In the genomic region with DNA sequence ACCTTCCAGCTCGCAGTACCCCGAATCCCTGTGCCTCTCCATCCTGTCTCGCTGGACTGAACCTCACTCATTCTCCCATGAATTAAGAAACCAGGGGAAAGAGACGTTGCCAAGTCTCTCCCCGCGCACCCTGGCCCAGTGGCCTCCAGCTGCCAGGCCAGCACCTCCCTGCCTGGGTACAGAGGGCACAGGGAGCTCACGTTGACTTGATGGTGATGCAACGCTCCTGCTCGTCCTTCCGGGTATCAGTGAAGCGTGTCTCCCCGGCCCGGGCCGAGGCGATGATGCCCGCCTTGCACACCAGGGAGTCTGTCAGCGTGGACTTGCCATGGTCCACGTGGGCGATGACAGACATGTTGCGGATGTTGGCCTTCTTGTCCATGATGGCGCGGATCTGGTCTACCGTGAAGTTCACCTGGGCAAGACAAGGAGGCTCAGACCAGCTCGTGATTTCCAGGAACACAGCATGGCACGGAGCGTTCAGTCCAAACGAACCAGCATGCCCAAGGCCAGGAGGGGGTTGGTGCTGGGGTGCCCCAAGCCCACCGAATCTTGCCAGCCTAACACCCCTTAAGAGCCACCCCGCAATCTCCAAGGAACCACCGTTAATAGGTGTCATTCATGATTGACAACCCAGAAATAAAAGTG, we compare ENCODE assay signal across 1 cellular context.
TF ChIP-seq lines count a peak whose summit lies in the region.

No MANE protein-coding gene starts in this region.

TF ChIP-seq in HepG2, 621 proteins besides CTCF, POLR2A, EP300 and RAD21 (continued from another document and continues in another):
- TF ChIP-seq ZBTB38 (CRISPR knock-in tag; IDR thresholded peaks at IDR 0.05) (0 out of 2 replicates have a peak, but pooled peaks have one; percentile 21), GLI4 (CRISPR knock-in tag; IDR thresholded peaks at IDR 0.05; ENCODE audit: borderline replicate concordance) (no peak), ZNF605 (CRISPR knock-in tag; IDR thresholded peaks at IDR 0.05) (no peak), GATAD1 (CRISPR knock-in tag; IDR thresholded peaks at IDR 0.05) (no peak), MATR3 (CRISPR knock-in tag; IDR thresholded peaks at IDR 0.05) (no peak), ZNF282 (IDR thresholded peaks at IDR 0.05; ENCODE audit: partially characterized antibody) (no peak), IRX3 (CRISPR knock-in tag; IDR thresholded peaks at IDR 0.05; ENCODE audit: borderline replicate concordance, low read depth) (no peak), ZNF3 (CRISPR knock-in tag; IDR thresholded peaks at IDR 0.05) (no peak), MTF2 (CRISPR knock-in tag; IDR thresholded peaks at IDR 0.05; ENCODE audit: borderline replicate concordance) (no peak), GATAD2A (CRISPR knock-in tag; IDR thresholded peaks at IDR 0.05) (no peak), ZNF883 (CRISPR knock-in tag; IDR thresholded peaks at IDR 0.05; ENCODE audit: not compliant biosample characterization) (no peak), ZIK1 (CRISPR knock-in tag; IDR thresholded peaks at IDR 0.05; ENCODE audit: borderline replicate concordance, low read depth) (no peak), SUZ12 (IDR thresholded peaks at IDR 0.05; ENCODE audit: low read depth, low read length) (no peak), FIP1L1 (IDR thresholded peaks at IDR 0.05; ENCODE audit: borderline replicate concordance, insufficient read depth, low read depth, low read length) (no peak), PLRG1 (conservative IDR thresholded peaks at IDR 0.05) (no peak), CEBPB (IDR thresholded peaks at IDR 0.05; ENCODE audit: borderline replicate concordance, low read depth, low read length) (peak; percentile 87), ZNF790 (CRISPR knock-in tag; IDR thresholded peaks at IDR 0.05; ENCODE audit: borderline replicate concordance) (no peak), MAFK (conservative IDR thresholded peaks at IDR 0.05 in 1 of 2, IDR thresholded peaks at IDR 0.05 in 1 of 2; ENCODE audit: low read length in 2 of 2) (no peak), SPEN (CRISPR knock-in tag; IDR thresholded peaks at IDR 0.05; ENCODE audit: low read depth) (peak; percentile 35; the same call in 1 of the 2 replicates), ZFY (CRISPR knock-in tag; IDR thresholded peaks at IDR 0.05) (peak; percentile 48), ZSCAN25 (CRISPR knock-in tag; IDR thresholded peaks at IDR 0.05) (no peak), HNRNPL (IDR thresholded peaks at IDR 0.05; ENCODE audit: low read depth, low read length) (peak; percentile 92), ZNF616 (CRISPR knock-in tag; IDR thresholded peaks at IDR 0.05; ENCODE audit: low read depth) (no peak), ZNF225 (CRISPR knock-in tag; IDR thresholded peaks at IDR 0.05) (peak; percentile 46; the same call in 1 of the 2 replicates), FOXP1 (IDR thresholded peaks at IDR 0.05) (no peak), FOXP1 (CRISPR knock-in tag; IDR thresholded peaks at IDR 0.05) (no peak), ZC3H13 (CRISPR knock-in tag; IDR thresholded peaks at IDR 0.05) (0 out of 2 replicates have a peak, but pooled peaks have one; percentile 66), NPAS2 (CRISPR knock-in tag; IDR thresholded peaks at IDR 0.05; ENCODE audit: borderline replicate concordance) (no peak), ELF1 (CRISPR knock-in tag; IDR thresholded peaks at IDR 0.05) (peak; percentile 53), FOXK2 (IDR thresholded peaks at IDR 0.05) (0 out of 2 replicates have a peak, but pooled peaks have one; percentile 19), NR1H2 (CRISPR knock-in tag; IDR thresholded peaks at IDR 0.05; ENCODE audit: borderline replicate concordance, low read depth) (no peak), TMF1 (CRISPR knock-in tag; IDR thresholded peaks at IDR 0.05; ENCODE audit: low read depth) (0 out of 2 replicates have a peak, but pooled peaks have one; percentile 47), HDAC1 (CRISPR knock-in tag; IDR thresholded peaks at IDR 0.05) (peak; percentile 52), CAMTA2 (CRISPR knock-in tag; IDR thresholded peaks at IDR 0.05; ENCODE audit: borderline replicate concordance) (no peak)
- TF ChIP-seq, protein P1, sequence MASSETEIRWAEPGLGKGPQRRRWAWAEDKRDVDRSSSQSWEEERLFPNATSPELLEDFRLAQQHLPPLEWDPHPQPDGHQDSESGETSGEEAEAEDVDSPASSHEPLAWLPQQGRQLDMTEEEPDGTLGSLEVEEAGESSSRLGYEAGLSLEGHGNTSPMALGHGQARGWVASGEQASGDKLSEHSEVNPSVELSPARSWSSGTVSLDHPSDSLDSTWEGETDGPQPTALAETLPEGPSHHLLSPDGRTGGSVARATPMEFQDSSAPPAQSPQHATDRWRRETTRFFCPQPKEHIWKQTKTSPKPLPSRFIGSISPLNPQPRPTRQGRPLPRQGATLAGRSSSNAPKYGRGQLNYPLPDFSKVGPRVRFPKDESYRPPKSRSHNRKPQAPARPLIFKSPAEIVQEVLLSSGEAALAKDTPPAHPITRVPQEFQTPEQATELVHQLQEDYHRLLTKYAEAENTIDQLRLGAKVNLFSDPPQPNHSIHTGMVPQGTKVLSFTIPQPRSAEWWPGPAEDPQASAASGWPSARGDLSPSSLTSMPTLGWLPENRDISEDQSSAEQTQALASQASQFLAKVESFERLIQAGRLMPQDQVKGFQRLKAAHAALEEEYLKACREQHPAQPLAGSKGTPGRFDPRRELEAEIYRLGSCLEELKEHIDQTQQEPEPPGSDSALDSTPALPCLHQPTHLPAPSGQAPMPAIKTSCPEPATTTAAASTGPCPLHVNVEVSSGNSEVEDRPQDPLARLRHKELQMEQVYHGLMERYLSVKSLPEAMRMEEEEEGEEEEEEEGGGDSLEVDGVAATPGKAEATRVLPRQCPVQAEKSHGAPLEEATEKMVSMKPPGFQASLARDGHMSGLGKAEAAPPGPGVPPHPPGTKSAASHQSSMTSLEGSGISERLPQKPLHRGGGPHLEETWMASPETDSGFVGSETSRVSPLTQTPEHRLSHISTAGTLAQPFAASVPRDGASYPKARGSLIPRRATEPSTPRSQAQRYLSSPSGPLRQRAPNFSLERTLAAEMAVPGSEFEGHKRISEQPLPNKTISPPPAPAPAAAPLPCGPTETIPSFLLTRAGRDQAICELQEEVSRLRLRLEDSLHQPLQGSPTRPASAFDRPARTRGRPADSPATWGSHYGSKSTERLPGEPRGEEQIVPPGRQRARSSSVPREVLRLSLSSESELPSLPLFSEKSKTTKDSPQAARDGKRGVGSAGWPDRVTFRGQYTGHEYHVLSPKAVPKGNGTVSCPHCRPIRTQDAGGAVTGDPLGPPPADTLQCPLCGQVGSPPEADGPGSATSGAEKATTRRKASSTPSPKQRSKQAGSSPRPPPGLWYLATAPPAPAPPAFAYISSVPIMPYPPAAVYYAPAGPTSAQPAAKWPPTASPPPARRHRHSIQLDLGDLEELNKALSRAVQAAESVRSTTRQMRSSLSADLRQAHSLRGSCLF (CRISPR knock-in tag; IDR thresholded peaks at IDR 0.05; ENCODE audit: borderline replicate concordance) = no peak
- TF ChIP-seq, protein P2, sequence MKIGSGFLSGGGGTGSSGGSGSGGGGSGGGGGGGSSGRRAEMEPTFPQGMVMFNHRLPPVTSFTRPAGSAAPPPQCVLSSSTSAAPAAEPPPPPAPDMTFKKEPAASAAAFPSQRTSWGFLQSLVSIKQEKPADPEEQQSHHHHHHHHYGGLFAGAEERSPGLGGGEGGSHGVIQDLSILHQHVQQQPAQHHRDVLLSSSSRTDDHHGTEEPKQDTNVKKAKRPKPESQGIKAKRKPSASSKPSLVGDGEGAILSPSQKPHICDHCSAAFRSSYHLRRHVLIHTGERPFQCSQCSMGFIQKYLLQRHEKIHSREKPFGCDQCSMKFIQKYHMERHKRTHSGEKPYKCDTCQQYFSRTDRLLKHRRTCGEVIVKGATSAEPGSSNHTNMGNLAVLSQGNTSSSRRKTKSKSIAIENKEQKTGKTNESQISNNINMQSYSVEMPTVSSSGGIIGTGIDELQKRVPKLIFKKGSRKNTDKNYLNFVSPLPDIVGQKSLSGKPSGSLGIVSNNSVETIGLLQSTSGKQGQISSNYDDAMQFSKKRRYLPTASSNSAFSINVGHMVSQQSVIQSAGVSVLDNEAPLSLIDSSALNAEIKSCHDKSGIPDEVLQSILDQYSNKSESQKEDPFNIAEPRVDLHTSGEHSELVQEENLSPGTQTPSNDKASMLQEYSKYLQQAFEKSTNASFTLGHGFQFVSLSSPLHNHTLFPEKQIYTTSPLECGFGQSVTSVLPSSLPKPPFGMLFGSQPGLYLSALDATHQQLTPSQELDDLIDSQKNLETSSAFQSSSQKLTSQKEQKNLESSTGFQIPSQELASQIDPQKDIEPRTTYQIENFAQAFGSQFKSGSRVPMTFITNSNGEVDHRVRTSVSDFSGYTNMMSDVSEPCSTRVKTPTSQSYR (CRISPR knock-in tag; IDR thresholded peaks at IDR 0.05; ENCODE audit: borderline replicate concordance) = no peak
- TF ChIP-seq, protein P3, sequence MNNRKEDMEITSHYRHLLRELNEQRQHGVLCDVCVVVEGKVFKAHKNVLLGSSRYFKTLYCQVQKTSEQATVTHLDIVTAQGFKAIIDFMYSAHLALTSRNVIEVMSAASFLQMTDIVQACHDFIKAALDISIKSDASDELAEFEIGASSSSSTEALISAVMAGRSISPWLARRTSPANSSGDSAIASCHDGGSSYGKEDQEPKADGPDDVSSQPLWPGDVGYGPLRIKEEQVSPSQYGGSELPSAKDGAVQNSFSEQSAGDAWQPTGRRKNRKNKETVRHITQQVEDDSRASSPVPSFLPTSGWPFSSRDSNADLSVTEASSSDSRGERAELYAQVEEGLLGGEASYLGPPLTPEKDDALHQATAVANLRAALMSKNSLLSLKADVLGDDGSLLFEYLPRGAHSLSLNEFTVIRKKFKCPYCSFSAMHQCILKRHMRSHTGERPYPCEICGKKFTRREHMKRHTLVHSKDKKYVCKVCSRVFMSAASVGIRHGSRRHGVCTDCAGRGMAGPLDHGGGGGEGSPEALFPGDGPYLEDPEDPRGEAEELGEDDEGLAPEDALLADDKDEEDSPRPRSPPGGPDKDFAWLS (CRISPR knock-in tag; IDR thresholded peaks at IDR 0.05; ENCODE audit: borderline replicate concordance) = no peak
- TF ChIP-seq, protein P4, sequence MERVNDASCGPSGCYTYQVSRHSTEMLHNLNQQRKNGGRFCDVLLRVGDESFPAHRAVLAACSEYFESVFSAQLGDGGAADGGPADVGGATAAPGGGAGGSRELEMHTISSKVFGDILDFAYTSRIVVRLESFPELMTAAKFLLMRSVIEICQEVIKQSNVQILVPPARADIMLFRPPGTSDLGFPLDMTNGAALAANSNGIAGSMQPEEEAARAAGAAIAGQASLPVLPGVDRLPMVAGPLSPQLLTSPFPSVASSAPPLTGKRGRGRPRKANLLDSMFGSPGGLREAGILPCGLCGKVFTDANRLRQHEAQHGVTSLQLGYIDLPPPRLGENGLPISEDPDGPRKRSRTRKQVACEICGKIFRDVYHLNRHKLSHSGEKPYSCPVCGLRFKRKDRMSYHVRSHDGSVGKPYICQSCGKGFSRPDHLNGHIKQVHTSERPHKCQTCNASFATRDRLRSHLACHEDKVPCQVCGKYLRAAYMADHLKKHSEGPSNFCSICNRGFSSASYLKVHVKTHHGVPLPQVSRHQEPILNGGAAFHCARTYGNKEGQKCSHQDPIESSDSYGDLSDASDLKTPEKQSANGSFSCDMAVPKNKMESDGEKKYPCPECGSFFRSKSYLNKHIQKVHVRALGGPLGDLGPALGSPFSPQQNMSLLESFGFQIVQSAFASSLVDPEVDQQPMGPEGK (CRISPR knock-in tag; IDR thresholded peaks at IDR 0.05) = peak; percentile 22; the same call in 1 of the 2 replicates
- TF ChIP-seq, protein P5, sequence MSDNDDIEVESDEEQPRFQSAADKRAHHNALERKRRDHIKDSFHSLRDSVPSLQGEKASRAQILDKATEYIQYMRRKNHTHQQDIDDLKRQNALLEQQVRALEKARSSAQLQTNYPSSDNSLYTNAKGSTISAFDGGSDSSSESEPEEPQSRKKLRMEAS (IDR thresholded peaks at IDR 0.05) = peak; percentile 83
- TF ChIP-seq, protein P6, sequence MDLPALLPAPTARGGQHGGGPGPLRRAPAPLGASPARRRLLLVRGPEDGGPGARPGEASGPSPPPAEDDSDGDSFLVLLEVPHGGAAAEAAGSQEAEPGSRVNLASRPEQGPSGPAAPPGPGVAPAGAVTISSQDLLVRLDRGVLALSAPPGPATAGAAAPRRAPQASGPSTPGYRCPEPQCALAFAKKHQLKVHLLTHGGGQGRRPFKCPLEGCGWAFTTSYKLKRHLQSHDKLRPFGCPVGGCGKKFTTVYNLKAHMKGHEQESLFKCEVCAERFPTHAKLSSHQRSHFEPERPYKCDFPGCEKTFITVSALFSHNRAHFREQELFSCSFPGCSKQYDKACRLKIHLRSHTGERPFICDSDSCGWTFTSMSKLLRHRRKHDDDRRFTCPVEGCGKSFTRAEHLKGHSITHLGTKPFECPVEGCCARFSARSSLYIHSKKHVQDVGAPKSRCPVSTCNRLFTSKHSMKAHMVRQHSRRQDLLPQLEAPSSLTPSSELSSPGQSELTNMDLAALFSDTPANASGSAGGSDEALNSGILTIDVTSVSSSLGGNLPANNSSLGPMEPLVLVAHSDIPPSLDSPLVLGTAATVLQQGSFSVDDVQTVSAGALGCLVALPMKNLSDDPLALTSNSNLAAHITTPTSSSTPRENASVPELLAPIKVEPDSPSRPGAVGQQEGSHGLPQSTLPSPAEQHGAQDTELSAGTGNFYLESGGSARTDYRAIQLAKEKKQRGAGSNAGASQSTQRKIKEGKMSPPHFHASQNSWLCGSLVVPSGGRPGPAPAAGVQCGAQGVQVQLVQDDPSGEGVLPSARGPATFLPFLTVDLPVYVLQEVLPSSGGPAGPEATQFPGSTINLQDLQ (CRISPR knock-in tag; IDR thresholded peaks at IDR 0.05) = no peak
- TF ChIP-seq, protein P7, sequence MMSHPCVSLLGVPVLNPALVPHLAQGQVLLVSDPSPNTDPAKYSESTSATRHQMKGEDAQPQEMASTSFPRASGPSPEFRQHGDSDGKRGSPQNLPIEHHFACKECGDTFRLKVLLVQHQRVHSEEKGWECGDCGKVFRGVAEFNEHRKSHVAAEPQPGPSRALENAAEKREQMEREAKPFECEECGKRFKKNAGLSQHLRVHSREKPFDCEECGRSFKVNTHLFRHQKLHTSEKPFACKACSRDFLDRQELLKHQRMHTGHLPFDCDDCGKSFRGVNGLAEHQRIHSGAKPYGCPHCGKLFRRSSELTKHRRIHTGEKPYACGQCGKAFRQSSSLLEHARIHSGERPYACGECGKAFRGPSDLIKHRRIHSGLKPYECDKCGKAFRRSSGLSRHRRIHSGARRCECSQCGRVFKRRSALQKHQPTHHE (CRISPR knock-in tag; IDR thresholded peaks at IDR 0.05; ENCODE audit: borderline replicate concordance) = no peak
- TF ChIP-seq, protein P8, sequence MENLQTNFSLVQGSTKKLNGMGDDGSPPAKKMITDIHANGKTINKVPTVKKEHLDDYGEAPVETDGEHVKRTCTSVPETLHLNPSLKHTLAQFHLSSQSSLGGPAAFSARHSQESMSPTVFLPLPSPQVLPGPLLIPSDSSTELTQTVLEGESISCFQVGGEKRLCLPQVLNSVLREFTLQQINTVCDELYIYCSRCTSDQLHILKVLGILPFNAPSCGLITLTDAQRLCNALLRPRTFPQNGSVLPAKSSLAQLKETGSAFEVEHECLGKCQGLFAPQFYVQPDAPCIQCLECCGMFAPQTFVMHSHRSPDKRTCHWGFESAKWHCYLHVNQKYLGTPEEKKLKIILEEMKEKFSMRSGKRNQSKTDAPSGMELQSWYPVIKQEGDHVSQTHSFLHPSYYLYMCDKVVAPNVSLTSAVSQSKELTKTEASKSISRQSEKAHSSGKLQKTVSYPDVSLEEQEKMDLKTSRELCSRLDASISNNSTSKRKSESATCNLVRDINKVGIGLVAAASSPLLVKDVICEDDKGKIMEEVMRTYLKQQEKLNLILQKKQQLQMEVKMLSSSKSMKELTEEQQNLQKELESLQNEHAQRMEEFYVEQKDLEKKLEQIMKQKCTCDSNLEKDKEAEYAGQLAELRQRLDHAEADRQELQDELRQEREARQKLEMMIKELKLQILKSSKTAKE (CRISPR knock-in tag; IDR thresholded peaks at IDR 0.05; ENCODE audit: borderline replicate concordance) = no peak
